In the genomic region with DNA sequence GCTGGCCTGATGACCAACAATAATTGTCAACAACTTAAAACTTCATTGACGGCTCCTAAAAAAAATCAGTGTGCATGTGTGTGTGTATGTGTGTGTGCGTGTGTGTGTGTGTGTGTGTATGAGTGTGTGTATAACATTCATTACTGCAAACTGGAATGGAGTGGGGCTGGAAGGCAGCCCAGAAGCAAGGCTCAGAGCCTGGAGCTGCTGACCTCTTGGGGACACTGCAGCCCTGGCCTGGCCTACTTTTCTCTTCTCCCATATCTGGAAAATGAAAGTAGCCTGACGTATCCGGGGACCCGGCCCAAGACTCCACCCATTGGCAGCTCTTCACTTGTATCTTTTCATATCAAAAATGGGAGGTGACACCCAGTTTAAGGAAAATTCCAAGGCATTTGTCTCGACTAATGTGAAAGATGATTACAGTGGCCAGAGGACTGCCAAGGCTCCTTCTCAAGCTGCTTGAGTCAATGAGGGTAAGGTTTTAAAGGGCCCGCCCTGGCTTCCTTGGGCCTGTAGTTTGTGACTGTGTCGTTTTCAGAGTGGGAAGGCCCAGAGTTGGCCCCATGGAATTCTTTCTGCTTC, we compare ENCODE assay signal across 9 cellular contexts.
DNase-seq lines count a peak whose midpoint lies in the region; ATAC-seq, FAIRE-seq and TF ChIP-seq lines count a peak whose summit lies in the region.
"Had no signal": no experiment of that assay in that cellular context is flagged by ENCODE, and none has a peak within 500 bp of the region (broad histone marks: within the 10 kb centered on the region; RNA-seq: fewer than 3 reads in every experiment).

No MANE protein-coding gene starts in this region.

- CTCF ChIA-PET in HEK293 (lab: Yijun Ruan, JAX), result interaction anchor here (0.9 kb wide), 1 partner anchor 403 kb away, joined by 3 read pairs; a partner anchor contains a TSS

- WGBS in stomach, 5 donors, result 16 to 30% (median 23%) methylated on average over 8 of the region's 8 CpGs

- POLR2A ChIA-PET in HEK293 (lab: Yijun Ruan, JAX), result no interaction called here

- H3K27ac ChIP-seq in HEK293 (ENCODE audit: extremely low read depth, low read depth, low read length), result no peak overlapping the region
- H3K27ac ChIP-seq in coronary artery, result peak overlapping the region; percentile 63 to 75
- H3K27ac ChIP-seq in stomach, result peak overlapping the region; percentile 72 to 89 (median 83)

- H3K9me3 ChIP-seq in HEK293 (ENCODE audit: control insufficient read depth, insufficient read depth, low read depth, low read length) (no peaks in the 10 kb centered on the region), stomach (peaks cover 0 to 6% (median 0%) of the 10 kb centered on the region in 4 donors)

- no peak for FAIRE-seq in GM19239 (lab: Jason Lieb, UNC)

- TF ChIP-seq POLR2A in stomach (IDR thresholded peaks at IDR 0.05), result no peak

- ATAC-seq in left lobe of liver, result peak; percentile 97
- no peak for ATAC-seq in HG02938 (IDR thresholded peaks at IDR 0.05; ENCODE audit: unreplicated experiment)
- no peak for ATAC-seq in GM19395 (IDR thresholded peaks at IDR 0.05; ENCODE audit: unreplicated experiment)

- TF ChIP-seq CTCF in HEK293 (tag by site-specific recombination; IDR thresholded peaks at IDR 0.05) (no peak), coronary artery (IDR thresholded peaks at IDR 0.05) (no peak), stomach (IDR thresholded peaks at IDR 0.05) (peak in 2 of 7 experiments; percentile 17 to 22)

- no peaks in the 10 kb centered on the region for H3K36me3 ChIP-seq in HEK293 (ENCODE audit: control insufficient read depth in 2 of 2, insufficient read depth in 1 of 2, low read length in 2 of 2)
- no peaks in the 10 kb centered on the region for H3K36me3 ChIP-seq in stomach

- no peaks in the 10 kb centered on the region for H3K27me3 ChIP-seq in stomach

- H3K4me1 ChIP-seq in HEK293 (ENCODE audit: control insufficient read depth, insufficient read depth, low read length) (no peaks in the 10 kb centered on the region), stomach (peaks cover 21 to 35% (median 27%) of the 10 kb centered on the region in 4 donors)

- TF ChIP-seq EP300 in stomach (IDR thresholded peaks at IDR 0.05), result no peak

- H3K4me3 ChIP-seq in HEK293 (ENCODE audit: low read depth, low read length) (no peak overlapping the region), coronary artery (peak overlapping the region; percentile 14), stomach (no peak overlapping the region)

- DNase-seq in coronary artery (ENCODE audit: low spot score) (peak; percentile 94), left lobe of liver (ENCODE audit: low spot score) (peak; percentile 95), stomach (peak; percentile 86), NCI-H1930 (lab: John Stamatoyannopoulos, UW) (no peak), GM19239 (ENCODE audit: insufficient read length, low spot score) (no peak)
- DNase-seq: activated CD4-positive, CD25-positive, alpha-beta regulatory T cell treated with anti-CD3 and anti-CD28 coated beads, Interleukin-2, amount 50 U/mL, for 72 hours had no signal

- intact Hi-C loops in stomach (cut with DNase I; ENCODE audit: low total_unique reads), result no loop called here

TF ChIP-seq in HEK293, 187 proteins besides CTCF, POLR2A, EP300 and RAD21:
- TF ChIP-seq, protein P1, sequence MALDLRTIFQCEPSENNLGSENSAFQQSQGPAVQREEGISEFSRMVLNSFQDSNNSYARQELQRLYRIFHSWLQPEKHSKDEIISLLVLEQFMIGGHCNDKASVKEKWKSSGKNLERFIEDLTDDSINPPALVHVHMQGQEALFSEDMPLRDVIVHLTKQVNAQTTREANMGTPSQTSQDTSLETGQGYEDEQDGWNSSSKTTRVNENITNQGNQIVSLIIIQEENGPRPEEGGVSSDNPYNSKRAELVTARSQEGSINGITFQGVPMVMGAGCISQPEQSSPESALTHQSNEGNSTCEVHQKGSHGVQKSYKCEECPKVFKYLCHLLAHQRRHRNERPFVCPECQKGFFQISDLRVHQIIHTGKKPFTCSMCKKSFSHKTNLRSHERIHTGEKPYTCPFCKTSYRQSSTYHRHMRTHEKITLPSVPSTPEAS (tag by site-specific recombination; IDR thresholded peaks at IDR 0.05), result peak; percentile 55; the same call in 1 of the 2 replicates
- TF ChIP-seq ZNF248 (tag by site-specific recombination; IDR thresholded peaks at IDR 0.05), result no peak
TF ChIP-seq in HEK293: peak in this region for 1.

Comparison
In these comparisons a context has a peak if more than half of its experiments do, and no peak if none do; other contexts are left out.
1. DNase-seq: peak in coronary artery (single experiment), left lobe of liver (single experiment) and stomach (single experiment); none in NCI-H1930 (0 of 2) and GM19239 (single experiment).